18 cellular contexts compared by ENCODE assay signal in genomic region chr22:25961699-25962098, GRCh38.
DNase-seq lines count a peak whose midpoint lies in the region; FAIRE-seq and TF ChIP-seq lines count a peak whose summit lies in the region.
"Had no signal": no experiment of that assay in that cellular context is flagged by ENCODE, and none has a peak within 500 bp of the region (broad histone marks: within the 10 kb centered on the region; RNA-seq: fewer than 3 reads in every experiment).

No MANE protein-coding gene starts in this region.

- H3K27me3 ChIP-seq in BLaER1 (no peaks in the 10 kb centered on the region), OCI-LY3 (ENCODE audit: low read depth, low read length) (no peaks in the 10 kb centered on the region)

- H3K79me2 ChIP-seq in OCI-LY3 (ENCODE audit: low read length) = no peaks in the 10 kb centered on the region

- H3K4me2 ChIP-seq in BLaER1 (peak overlapping the region; percentile 67), OCI-LY3 (ENCODE audit: low read length) (peak overlapping the region; percentile 38)

- H4K20me1 ChIP-seq in BLaER1 (no peaks in the 10 kb centered on the region), OCI-LY3 (ENCODE audit: insufficient read depth, low read length) (no peaks in the 10 kb centered on the region)

- TF ChIP-seq CTCF in GM12865 (IDR thresholded peaks at IDR 0.05; ENCODE audit: insufficient read depth, low read depth, low read length, missing control alignments) = no peak
- no peak for TF ChIP-seq CTCF in OCI-LY3 (IDR thresholded peaks at IDR 0.05; ENCODE audit: low read depth, low read length)

- H2AFZ ChIP-seq in OCI-LY3 (ENCODE audit: low read depth, low read length) = no peak overlapping the region

- H3K4me3 ChIP-seq in BLaER1 (no peak overlapping the region), GM12865 (ENCODE audit: low read depth, low read length) (no peak overlapping the region), OCI-LY3 (ENCODE audit: low read length) (peak overlapping the region; percentile 23; the same call in 1 of the 2 replicates)

- H3K9me3 ChIP-seq in BLaER1 (peaks cover 26% of the 10 kb centered on the region), OCI-LY3 (ENCODE audit: insufficient read depth, low read length) (peaks cover 17% of the 10 kb centered on the region)
- H3K9me3 ChIP-seq: Caco-2 had no signal

- H3K9ac ChIP-seq in BLaER1 (no peak overlapping the region; the same call in 1 of the 2 replicates), OCI-LY3 (ENCODE audit: low read length) (peak overlapping the region; percentile 37; the same call in 1 of the 2 replicates)

- FAIRE-seq in urothelium cell line (lab: Jason Lieb, UNC) = peak; percentile 81
- FAIRE-seq: D721Med, GM18507, HepG2, HTR-8/SVneo had no signal

- DNase-seq in GM12865 (ENCODE audit: low read depth) (peak; percentile 61), urothelium cell line (ENCODE audit: low spot score) (no peak), DMS153 treated with DMSO at 0.1 percent for 48 hours (lab: John Stamatoyannopoulos, UW; ENCODE audit: unreplicated experiment) (no peak)
- no peak for DNase-seq in stimulated activated CD4-positive, alpha-beta T cell treated with anti-CD3 and anti-CD28 coated beads, Interleukin-1b, Interleukin-23, amount 100 ng/mL, for 48 hours
- DNase-seq: Caco-2; CD4-positive, alpha-beta T cell; DMS79; GDM1; GOT3; H9; KBM-7 had no signal

- H3K27ac ChIP-seq in BLaER1 (peak overlapping the region; percentile 8), OCI-LY3 (ENCODE audit: low read length) (peak overlapping the region; percentile 90)
- H3K27ac ChIP-seq: C4-2B had no signal

- H3K4me1 ChIP-seq in BLaER1 (peaks cover 71% of the 10 kb centered on the region), OCI-LY3 (ENCODE audit: low read length) (peaks cover 49% of the 10 kb centered on the region)
- H3K4me1 ChIP-seq: Caco-2 had no signal

- no peaks in the 10 kb centered on the region for H3K36me3 ChIP-seq in BLaER1
- H3K36me3 ChIP-seq in OCI-LY3 (replicated peaks; ENCODE audit: low read depth, low read length) = peaks cover 87% of the 10 kb centered on the region
